1 cellular context compared by ENCODE assay signal in genomic region chr20:47549671-47550070, GRCh38.
TF ChIP-seq lines count a peak whose summit lies in the region.

No MANE protein-coding gene starts in this region.

TF ChIP-seq in HepG2, 621 proteins besides CTCF, POLR2A, EP300 and RAD21:
- TF ChIP-seq, protein P1, sequence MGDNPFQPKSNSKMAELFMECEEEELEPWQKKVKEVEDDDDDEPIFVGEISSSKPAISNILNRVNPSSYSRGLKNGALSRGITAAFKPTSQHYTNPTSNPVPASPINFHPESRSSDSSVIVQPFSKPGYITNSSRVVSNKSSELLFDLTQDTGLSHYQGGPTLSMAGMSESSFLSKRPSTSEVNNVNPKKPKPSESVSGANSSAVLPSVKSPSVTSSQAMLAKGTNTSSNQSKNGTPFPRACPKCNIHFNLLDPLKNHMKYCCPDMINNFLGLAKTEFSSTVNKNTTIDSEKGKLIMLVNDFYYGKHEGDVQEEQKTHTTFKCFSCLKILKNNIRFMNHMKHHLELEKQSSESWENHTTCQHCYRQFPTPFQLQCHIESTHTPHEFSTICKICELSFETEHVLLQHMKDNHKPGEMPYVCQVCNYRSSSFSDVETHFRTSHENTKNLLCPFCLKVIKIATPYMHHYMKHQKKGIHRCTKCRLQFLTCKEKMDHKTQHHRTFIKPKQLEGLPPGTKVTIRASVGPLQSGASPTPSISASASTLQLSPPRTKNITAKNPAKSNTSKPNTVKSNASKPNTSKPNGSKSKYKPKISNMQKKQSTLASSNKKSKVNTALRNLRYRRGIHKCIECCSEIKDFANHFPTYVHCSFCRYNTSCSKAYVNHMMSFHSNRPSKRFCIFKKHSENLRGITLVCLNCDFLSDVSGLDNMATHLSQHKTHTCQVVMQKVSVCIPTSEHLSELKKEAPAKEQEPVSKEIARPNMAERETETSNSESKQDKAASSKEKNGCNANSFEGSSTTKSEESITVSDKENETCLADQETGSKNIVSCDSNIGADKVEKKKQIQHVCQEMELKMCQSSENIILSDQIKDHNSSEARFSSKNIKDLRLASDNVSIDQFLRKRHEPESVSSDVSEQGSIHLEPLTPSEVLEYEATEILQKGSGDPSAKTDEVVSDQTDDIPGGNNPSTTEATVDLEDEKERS (CRISPR knock-in tag; IDR thresholded peaks at IDR 0.05) = 0 out of 2 replicates have a peak, but pooled peaks have one; percentile 12
- TF ChIP-seq, protein P2, sequence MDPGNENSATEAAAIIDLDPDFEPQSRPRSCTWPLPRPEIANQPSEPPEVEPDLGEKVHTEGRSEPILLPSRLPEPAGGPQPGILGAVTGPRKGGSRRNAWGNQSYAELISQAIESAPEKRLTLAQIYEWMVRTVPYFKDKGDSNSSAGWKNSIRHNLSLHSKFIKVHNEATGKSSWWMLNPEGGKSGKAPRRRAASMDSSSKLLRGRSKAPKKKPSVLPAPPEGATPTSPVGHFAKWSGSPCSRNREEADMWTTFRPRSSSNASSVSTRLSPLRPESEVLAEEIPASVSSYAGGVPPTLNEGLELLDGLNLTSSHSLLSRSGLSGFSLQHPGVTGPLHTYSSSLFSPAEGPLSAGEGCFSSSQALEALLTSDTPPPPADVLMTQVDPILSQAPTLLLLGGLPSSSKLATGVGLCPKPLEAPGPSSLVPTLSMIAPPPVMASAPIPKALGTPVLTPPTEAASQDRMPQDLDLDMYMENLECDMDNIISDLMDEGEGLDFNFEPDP (CRISPR knock-in tag; conservative IDR thresholded peaks at IDR 0.05) = 0 out of 2 replicates have a peak, but pooled peaks have one; percentile 70
- TF ChIP-seq ZNF34 (CRISPR knock-in tag; IDR thresholded peaks at IDR 0.05; ENCODE audit: borderline replicate concordance) (no peak), NFIB (CRISPR knock-in tag; IDR thresholded peaks at IDR 0.05; ENCODE audit: borderline replicate concordance) (no peak)
TF ChIP-seq in HepG2: peak in this region for 2.
